ENCODE assay signal across 18 cellular contexts in the genomic region with DNA sequence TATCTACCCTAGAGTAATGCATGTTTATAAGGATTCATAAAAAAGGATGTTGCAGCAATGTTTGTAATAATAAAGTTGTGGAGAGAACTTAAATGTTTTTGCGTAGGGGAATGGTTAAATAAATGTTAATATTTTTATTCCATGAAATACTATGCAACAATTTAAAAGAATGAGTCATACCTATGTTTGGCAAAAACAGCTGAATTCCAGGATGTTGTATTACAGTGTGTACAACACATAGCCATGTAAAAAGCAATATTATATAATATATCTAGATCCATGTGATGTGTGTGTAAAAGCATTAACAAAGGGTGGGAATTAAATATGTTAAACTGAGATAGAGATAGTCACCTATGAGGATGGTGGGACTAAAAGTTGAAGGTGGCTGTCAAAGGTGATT. TPM values are rescaled to one million over a fixed set of nuclear protein-coding genes. Genes with fewer than 3 reads are reported as not detected.
DNase-seq lines count a peak whose midpoint lies in the region; ATAC-seq, FAIRE-seq and TF ChIP-seq lines count a peak whose summit lies in the region.
"Had no signal": no experiment of that assay in that cellular context is flagged by ENCODE, and none has a peak within 500 bp of the region (broad histone marks: within the 10 kb centered on the region; RNA-seq: fewer than 3 reads in every experiment).

No MANE protein-coding gene starts in this region.

- TF ChIP-seq EP300 in K562 (IDR thresholded peaks at IDR 0.05; ENCODE audit: low read length): no peak

- WGBS in K562 (ENCODE audit: insufficient coverage, low coverage, missing lambda C conversion rate): 58% methylated on average over 1 of the region's 1 CpG
- 100% methylated on average over 1 of the region's 1 CpG for WGBS in mammary epithelial cell (ENCODE audit: low coverage, missing lambda C conversion rate)

- H3K27ac ChIP-seq in K562 (ENCODE audit: extremely low read depth, low read depth, low read length) (no peak overlapping the region), mammary epithelial cell (ENCODE audit: insufficient read depth, low read depth, low read length) (no peak overlapping the region)
- H3K27ac ChIP-seq: 22Rv1, C4-2B had no signal

- TF ChIP-seq RAD21 in K562 (CRISPR knock-in tag; conservative IDR thresholded peaks at IDR 0.05 in 1 of 2, IDR thresholded peaks at IDR 0.05 in 1 of 2): no peak

- peak; percentile 31 for DNase-seq in NCI-H146 (lab: John Stamatoyannopoulos, UW)
- no peak for DNase-seq in NCI-H146 treated with DMSO at 0.1 percent for 48 hours (lab: John Stamatoyannopoulos, UW; ENCODE audit: unreplicated experiment)
- DNase-seq in K562 (ENCODE audit: extremely low read depth in 1 of 4, low spot score in 3 of 4): no peak
- DNase-seq in fibroblast of the aortic adventitia (ENCODE audit: low read depth): peak; percentile 7
- no peak for DNase-seq in mammary epithelial cell
- no peak for DNase-seq in AG20443 (ENCODE audit: low spot score)
- DNase-seq in SKM-1 (lab: John Stamatoyannopoulos, UW; ENCODE audit: unreplicated experiment): no peak
- DNase-seq: CD4-positive, alpha-beta T cell; DMS153; DMS79; GDM1; GOT3; H7 had no signal

- H4K20me1 ChIP-seq in K562 (replicated peaks; ENCODE audit: control insufficient read depth, insufficient read depth, low read length) (no peaks in the 10 kb centered on the region), mammary epithelial cell (ENCODE audit: insufficient read depth, low read length) (no peaks in the 10 kb centered on the region)

- ATAC-seq in K562: no peak

- BruUV-seq in K562 (replicated peaks; lab: Mats Ljungman, UMichigan): no TSS peak
- no TSS peak for BruUV-seq in mammary epithelial cell (replicated peaks; lab: Mats Ljungman, UMichigan)

- dilution Hi-C loops in mammary epithelial cell (cut with HindIII; ENCODE audit: low sequenced_read_pairs): no loop called here

- no peaks in the 10 kb centered on the region for H3K4me1 ChIP-seq in K562 (replicated peaks in 1 of 2; ENCODE audit: control insufficient read depth in 2 of 2, insufficient read depth in 2 of 2, low read length in 2 of 2)
- no peaks in the 10 kb centered on the region for H3K4me1 ChIP-seq in mammary epithelial cell (ENCODE audit: insufficient read depth, low read length)

- in situ Hi-C loops in K562 (cut with MboI) (no loop called here), mammary epithelial cell (cut with MboI; ENCODE audit: low sequenced_read_pairs in 2 of 2) (no loop called here)

- H3K79me2 ChIP-seq in K562 (ENCODE audit: control insufficient read depth, insufficient read depth, low read length) (no peaks in the 10 kb centered on the region), mammary epithelial cell (ENCODE audit: insufficient read depth, low read length) (no peaks in the 10 kb centered on the region)

- no peak for TF ChIP-seq POLR2A in K562 (conservative IDR thresholded peaks at IDR 0.05)

- CTCF ChIA-PET in K562 (lab: Yijun Ruan, JAX; ENCODE audit: low intra/inter-chr PET ratio): no interaction called here
- CTCF ChIA-PET in mammary epithelial cell (lab: Charles Lee; ENCODE audit: low non-redundant PET): no interaction called here

- POLR2A ChIA-PET in K562 (lab: Yijun Ruan, JAX): interaction anchor here (0.5 kb wide), 1 partner anchor 812 kb away, joined by 3 read pairs; no protein-coding TSS in a partner anchor

- H3K4me3 ChIP-seq in K562 (no peak overlapping the region), fibroblast of the aortic adventitia (ENCODE audit: low read depth, low read length) (no peak overlapping the region), mammary epithelial cell (replicated peaks in 1 of 3; ENCODE audit: insufficient read depth in 1 of 3, low read depth in 2 of 3, low read length in 3 of 3) (no peak overlapping the region)

- TF ChIP-seq CTCF in K562 (IDR thresholded peaks at IDR 0.05 in 2 of 3, conservative IDR thresholded peaks at IDR 0.05 in 1 of 3; ENCODE audit: insufficient read depth in 2 of 3, low read depth in 1 of 3, low read length in 3 of 3) (no peak), fibroblast of the aortic adventitia (IDR thresholded peaks at IDR 0.05; ENCODE audit: insufficient read depth, low read length) (no peak), mammary epithelial cell (conservative IDR thresholded peaks at IDR 0.05 in 1 of 2, IDR thresholded peaks at IDR 0.05 in 1 of 2; ENCODE audit: extremely low read depth in 1 of 2, insufficient read depth in 1 of 2, low read depth in 1 of 2, low read length in 2 of 2) (no peak)

- H3K36me3 ChIP-seq in K562 (ENCODE audit: control insufficient read depth, insufficient read depth, low read length) (no peaks in the 10 kb centered on the region), mammary epithelial cell (ENCODE audit: insufficient read depth, low read length) (no peaks in the 10 kb centered on the region)

- no peaks in the 10 kb centered on the region for H3K9me1 ChIP-seq in K562 (ENCODE audit: control insufficient read depth, insufficient read depth, low read length)

- H3K9ac ChIP-seq in K562 (ENCODE audit: insufficient read depth in 1 of 2, low read depth in 2 of 2, low read length in 2 of 2) (no peak overlapping the region), mammary epithelial cell (ENCODE audit: insufficient read depth, low read length) (no peak overlapping the region)

- H3K9me3 ChIP-seq in K562 (replicated peaks; ENCODE audit: control insufficient read depth, insufficient read depth, low read depth, low read length) (no peaks in the 10 kb centered on the region), mammary epithelial cell (replicated peaks; ENCODE audit: insufficient read depth, low read length) (no peaks in the 10 kb centered on the region)

- H3K27me3 ChIP-seq in K562 (ENCODE audit: control insufficient read depth in 2 of 2, insufficient read depth in 2 of 2, low read length in 2 of 2) (no peaks in the 10 kb centered on the region), mammary epithelial cell (ENCODE audit: insufficient read depth, low read length) (peaks cover 2% of the 10 kb centered on the region)

- intact Hi-C loops in K562 (cut with micrococcal nuclease): no loop called here
- intact Hi-C loops in mammary epithelial cell (cut with micrococcal nuclease): no loop called here

- FAIRE-seq in K562 (lab: Jason Lieb, UNC): no peak
- FAIRE-seq: GM12892, GM18507 had no signal

- H3K4me2 ChIP-seq in K562 (ENCODE audit: insufficient read depth, low read length) (no peak overlapping the region), mammary epithelial cell (ENCODE audit: insufficient read depth, low read depth, low read length) (no peak overlapping the region)

- H2AFZ ChIP-seq in K562 (ENCODE audit: low read depth, low read length) (no peak overlapping the region), mammary epithelial cell (ENCODE audit: low read depth, low read length) (no peak overlapping the region)

TF ChIP-seq in K562, 482 proteins besides CTCF, POLR2A, EP300 and RAD21 (continues in another document):
- TF ChIP-seq CREB1 (IDR thresholded peaks at IDR 0.05): no peak
- TF ChIP-seq CREB1 (CRISPR knock-in tag; IDR thresholded peaks at IDR 0.05): no peak
- TF ChIP-seq, protein P1, sequence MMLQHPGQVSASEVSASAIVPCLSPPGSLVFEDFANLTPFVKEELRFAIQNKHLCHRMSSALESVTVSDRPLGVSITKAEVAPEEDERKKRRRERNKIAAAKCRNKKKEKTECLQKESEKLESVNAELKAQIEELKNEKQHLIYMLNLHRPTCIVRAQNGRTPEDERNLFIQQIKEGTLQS (IDR thresholded peaks at IDR 0.05): 0 out of 2 replicates have a peak, but pooled peaks have one; percentile 16
- TF ChIP-seq, protein P1 (CRISPR knock-in tag; conservative IDR thresholded peaks at IDR 0.05): no peak

RNA-seq across cellular contexts. Expression of a gene that starts 21.1 kb away (rescaled TPM):
- total RNA-seq in K562 (2011; cell fraction: chromatin; rRNA removed; ENCODE audit: low replicate concordance): 11.2 and 28.4 TPM in 2 replicates
- 4.3 and 8.4 TPM in 2 replicates for total RNA-seq in K562 (2011; cell fraction: nucleolus; rRNA removed)
- 16.1 and 27.0 TPM in 2 replicates for total RNA-seq in K562 (2011; cell fraction: nucleoplasm; rRNA removed)
- total RNA-seq in K562 (2014; rRNA removed): 14.8 and 17.8 TPM in 2 replicates
- 37.5 and 37.8 TPM in 2 replicates for total RNA-seq in K562 (2014; rRNA removed; fragmentation: Illumina TruSeq; extraction: Trizol)
- 29.4 and 30.0 TPM in 2 replicates for total RNA-seq in K562 (2015; rRNA removed; fragmentation: Illumina TruSeq; extraction: Trizol)
- total RNA-seq in K562 (2021): 18.7 and 21.9 TPM in 2 replicates
- polyA plus RNA-seq in K562 (2011; rRNA removed): 23.3 and 28.3 TPM in 2 replicates
- polyA plus RNA-seq in K562 (2011; cell fraction: cytosol; rRNA removed): 8.8 and 18.9 TPM in 2 replicates
- 9.1 and 9.8 TPM in 2 replicates for polyA plus RNA-seq in K562 (2011; cell fraction: nucleus; rRNA removed)
- polyA plus RNA-seq in K562 (2012): 20.5 and 22.7 TPM in 2 replicates
- polyA plus RNA-seq in K562 (2014; fragmentation: Illumina TruSeq; extraction: Trizol): 23.9 and 29.8 TPM in 2 replicates
- polyA plus RNA-seq in K562 (2014; fragmentation: Nextera tagmentation; extraction: Ambion mirVana): 10 to 100 TPM; 26.6 to 27.4 TPM
- 21.0 and 26.3 TPM in 2 replicates for polyA plus RNA-seq in K562 (2014; rRNA removed)
- polyA minus RNA-seq in K562 (2011; rRNA and poly(A)+ RNA removed): 28.0 and 33.7 TPM in 2 replicates
- 8.7 and 13.0 TPM in 2 replicates for polyA minus RNA-seq in K562 (2011; cell fraction: cytosol; rRNA and poly(A)+ RNA removed)
- 9.8 and 16.0 TPM in 2 replicates for polyA minus RNA-seq in K562 (2011; cell fraction: nucleus; rRNA and poly(A)+ RNA removed)
- total RNA-seq in fibroblast of the aortic adventitia (ENCODE audit: low replicate concordance): 0.57 and 3.1 TPM in 2 replicates
- 10 to 100 TPM in 1 of 2 donors, 1 to 10 TPM in 1; 1.8 to 24.2 TPM for total RNA-seq in mammary epithelial cell
- polyA plus RNA-seq in mammary epithelial cell: 4.7 TPM
- polyA minus RNA-seq in mammary epithelial cell: 2.9 TPM
- polyA plus RNA-seq: BJ had no signal

Comparison
In these comparisons a context has a peak if more than half of its experiments do, and no peak if none do; other contexts are left out.
1. DNase-seq: peak in NCI-H146 (single experiment) and fibroblast of the aortic adventitia (single experiment); none in NCI-H146 treated with DMSO at 0.1 percent for 48 hours (single experiment), K562 (0 of 4), mammary epithelial cell (single experiment), AG20443 (single experiment) and SKM-1 (single experiment).